1 cellular context compared by ENCODE assay signal in the genomic region with DNA sequence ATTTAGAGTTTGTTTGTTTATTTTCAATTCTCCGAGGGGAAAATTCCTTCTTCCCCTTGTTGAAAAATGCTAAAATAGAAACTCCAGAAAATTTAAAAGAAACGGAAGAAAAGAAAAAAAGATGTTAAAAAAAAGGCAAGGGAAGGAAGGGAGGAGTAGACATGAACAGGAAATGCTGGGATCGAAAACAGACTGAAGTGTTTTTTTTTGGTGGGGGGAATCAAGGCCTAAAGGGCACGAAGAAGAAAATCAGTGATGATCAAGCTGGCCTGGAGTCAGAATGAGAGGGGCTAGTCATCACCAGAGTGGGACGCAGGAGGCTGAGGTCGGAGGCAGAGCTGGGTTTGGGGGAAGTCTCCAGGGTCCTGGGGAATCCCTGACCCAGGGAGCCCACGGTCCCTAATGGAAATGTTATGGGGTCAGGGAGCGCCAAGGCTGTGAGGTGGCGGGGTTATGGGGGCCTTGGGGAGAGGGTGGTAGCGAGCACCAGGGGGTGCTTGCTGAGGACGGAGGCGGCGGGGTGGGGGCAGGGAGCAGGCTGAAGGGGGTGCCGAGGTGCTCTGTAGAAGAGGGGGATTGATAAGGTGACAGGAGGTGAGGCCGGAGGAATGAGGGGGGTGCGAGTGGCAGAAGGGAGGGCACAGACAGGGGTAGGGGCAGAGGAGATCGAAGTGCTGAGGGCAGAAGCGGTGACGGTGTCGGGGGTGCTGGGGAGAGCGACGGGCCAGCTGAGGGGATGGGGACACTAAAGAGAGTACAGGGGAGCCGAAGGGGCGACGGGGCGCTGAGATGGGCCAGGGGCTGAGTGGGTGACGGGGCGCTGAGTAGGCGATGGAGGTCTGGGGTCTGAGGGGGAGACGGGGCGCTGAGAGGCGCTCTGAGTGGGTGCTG.
TF ChIP-seq lines count a peak whose summit lies in the region.

No MANE protein-coding gene starts in this region.

TF ChIP-seq in A549, 52 proteins besides CTCF, POLR2A, EP300 and RAD21 (continued from another document):
- TF ChIP-seq, protein P1, sequence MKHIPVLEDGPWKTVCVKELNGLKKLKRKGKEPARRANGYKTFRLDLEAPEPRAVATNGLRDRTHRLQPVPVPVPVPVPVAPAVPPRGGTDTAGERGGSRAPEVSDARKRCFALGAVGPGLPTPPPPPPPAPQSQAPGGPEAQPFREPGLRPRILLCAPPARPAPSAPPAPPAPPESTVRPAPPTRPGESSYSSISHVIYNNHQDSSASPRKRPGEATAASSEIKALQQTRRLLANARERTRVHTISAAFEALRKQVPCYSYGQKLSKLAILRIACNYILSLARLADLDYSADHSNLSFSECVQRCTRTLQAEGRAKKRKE (CRISPR knock-in tag; IDR thresholded peaks at IDR 0.05; ENCODE audit: low read depth): no peak
- TF ChIP-seq, protein P2, sequence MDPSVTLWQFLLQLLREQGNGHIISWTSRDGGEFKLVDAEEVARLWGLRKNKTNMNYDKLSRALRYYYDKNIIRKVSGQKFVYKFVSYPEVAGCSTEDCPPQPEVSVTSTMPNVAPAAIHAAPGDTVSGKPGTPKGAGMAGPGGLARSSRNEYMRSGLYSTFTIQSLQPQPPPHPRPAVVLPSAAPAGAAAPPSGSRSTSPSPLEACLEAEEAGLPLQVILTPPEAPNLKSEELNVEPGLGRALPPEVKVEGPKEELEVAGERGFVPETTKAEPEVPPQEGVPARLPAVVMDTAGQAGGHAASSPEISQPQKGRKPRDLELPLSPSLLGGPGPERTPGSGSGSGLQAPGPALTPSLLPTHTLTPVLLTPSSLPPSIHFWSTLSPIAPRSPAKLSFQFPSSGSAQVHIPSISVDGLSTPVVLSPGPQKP (IDR thresholded peaks at IDR 0.05; ENCODE audit: low read depth, low read length): no peak
- no peak for TF ChIP-seq HOXB13 (CRISPR knock-in tag; IDR thresholded peaks at IDR 0.05; ENCODE audit: low read depth)
- TF ChIP-seq CBX8 (IDR thresholded peaks at IDR 0.05): no peak
- TF ChIP-seq ESRRA (IDR thresholded peaks at IDR 0.05; ENCODE audit: borderline replicate concordance, low read length): no peak
- TF ChIP-seq EHMT2 (IDR thresholded peaks at IDR 0.05; ENCODE audit: low read depth): no peak
- TF ChIP-seq FOSL2 (IDR thresholded peaks at IDR 0.05): no peak
- TF ChIP-seq FOSL2 (CRISPR knock-in tag; IDR thresholded peaks at IDR 0.05): no peak
- no peak for TF ChIP-seq CHD4 (IDR thresholded peaks at IDR 0.05; ENCODE audit: borderline replicate concordance)
- no peak for TF ChIP-seq NFE2L2 (conservative IDR thresholded peaks at IDR 0.05; ENCODE audit: low read length)
- TF ChIP-seq RNF2 (IDR thresholded peaks at IDR 0.05; ENCODE audit: borderline replicate concordance, low read depth): no peak
- TF ChIP-seq SREBF2 (IDR thresholded peaks at IDR 0.05): no peak
- TF ChIP-seq HDAC2 (IDR thresholded peaks at IDR 0.05): no peak
TF ChIP-seq in A549: peak in this region for 0.
